In genomic region chr4:3294401-3295241, GRCh38 we compare ENCODE assay signal across 10 cellular contexts. TPM values are rescaled to one million over a fixed set of nuclear protein-coding genes. Genes with fewer than 3 reads are reported as not detected.
DNase-seq lines count a peak whose midpoint lies in the region; ATAC-seq and TF ChIP-seq lines count a peak whose summit lies in the region.
"Had no signal": no experiment of that assay in that cellular context is flagged by ENCODE, and none has a peak within 500 bp of the region (broad histone marks: within the 10 kb centered on the region; RNA-seq: fewer than 3 reads in every experiment).

No MANE protein-coding gene starts in this region.

- H3K36me3 Mint-ChIP-seq in CD8-positive, alpha-beta T cell: peaks cover 4% of the 10 kb centered on the region
- H3K36me3 Mint-ChIP-seq in glutamatergic neuron (ENCODE audit: unreplicated experiment): no peaks in the 10 kb centered on the region

- H3K27me3 ChIP-seq in CD8-positive, alpha-beta T cell (ENCODE audit: insufficient read depth, low read length): no peaks in the 10 kb centered on the region
- H3K27me3 ChIP-seq: SJSA1 had no signal

- no peak overlapping the region for H3K4me3 ChIP-seq in CD8-positive, alpha-beta T cell (ENCODE audit: low read depth, low read length)
- H3K4me3 ChIP-seq in skeletal muscle cell (ENCODE audit: low read depth, low read length): peak overlapping the region; percentile 71

- H3K9me3 Mint-ChIP-seq in CD8-positive, alpha-beta T cell: peaks cover 10% of the 10 kb centered on the region
- peaks cover 13% of the 10 kb centered on the region for H3K9me3 Mint-ChIP-seq in glutamatergic neuron (ENCODE audit: unreplicated experiment)

- H3K4me3 Mint-ChIP-seq in CD8-positive, alpha-beta T cell: peak overlapping the region; percentile 37
- H3K4me3 Mint-ChIP-seq in glutamatergic neuron (ENCODE audit: unreplicated experiment): peak overlapping the region; percentile 99

- peaks cover 15% of the 10 kb centered on the region for H3K27me3 Mint-ChIP-seq in CD8-positive, alpha-beta T cell (ENCODE audit: low read depth)
- H3K27me3 Mint-ChIP-seq in glutamatergic neuron (ENCODE audit: unreplicated experiment): peaks cover 18% of the 10 kb centered on the region

- CTCF ChIA-PET in CD8-positive, alpha-beta T cell (lab: Charles Lee): no interaction called here
- CTCF ChIA-PET in RWPE1 (lab: Yijun Ruan, JAX): interaction anchor here (0.6 kb wide), 1 partner anchor 19 kb away, joined by 3 read pairs; no protein-coding TSS in a partner anchor

- peak in 1 of 7 experiments; percentile 48 for DNase-seq in CD8-positive, alpha-beta T cell
- DNase-seq in RWPE1 (ENCODE audit: low spot score) (no peak), glutamatergic neuron (no peak), skeletal muscle cell (ENCODE audit: low read depth) (no peak), NCI-H1930 (lab: John Stamatoyannopoulos, UW) (no peak), DMS 273 treated with DMSO at 0.1 percent for 48 hours (lab: John Stamatoyannopoulos, UW) (no peak)
- DNase-seq: NCI-H226 had no signal

- no peak for ATAC-seq in CD8-positive, alpha-beta T cell
- ATAC-seq in HG03196 (IDR thresholded peaks at IDR 0.05; ENCODE audit: unreplicated experiment) (no peak), GM21526 (IDR thresholded peaks at IDR 0.05; ENCODE audit: low FRiP score, unreplicated experiment) (no peak)

- H3K36me3 ChIP-seq in CD8-positive, alpha-beta T cell (ENCODE audit: insufficient read depth, low read length): no peaks in the 10 kb centered on the region

- intact Hi-C loops in CD8-positive, alpha-beta T cell (cut with DNase I, micrococcal nuclease): loop anchor here (2.0 to 5.0 kb wide), 5 partner anchors 92 to 1052 kb away; partner anchors contain the start of genes HAUS3 (in 1 of the 2), HTT (in 1 of the 2), HTT-AS (in 1 of the 2) and LRPAP1 (in 1 of the 2)

- H3K9me3 ChIP-seq in CD8-positive, alpha-beta T cell (ENCODE audit: low read length): no peaks in the 10 kb centered on the region
- H3K9me3 ChIP-seq: SJSA1 had no signal

- H3K27ac ChIP-seq in CD8-positive, alpha-beta T cell (ENCODE audit: low read depth, low read length): no peak overlapping the region
- peak overlapping the region; percentile 92 for H3K27ac ChIP-seq in RWPE1
- H3K27ac ChIP-seq: SJSA1 had no signal

- H3K4me1 Mint-ChIP-seq in CD8-positive, alpha-beta T cell (ENCODE audit: low read depth): peaks cover 24% of the 10 kb centered on the region
- peaks cover 27% of the 10 kb centered on the region for H3K4me1 Mint-ChIP-seq in glutamatergic neuron (ENCODE audit: low read depth, unreplicated experiment)

- no peak overlapping the region for H3K27ac Mint-ChIP-seq in CD8-positive, alpha-beta T cell
- H3K27ac Mint-ChIP-seq in glutamatergic neuron (ENCODE audit: unreplicated experiment): peak overlapping the region; percentile 99

- POLR2A ChIA-PET in CD8-positive, alpha-beta T cell (lab: Charles Lee): no interaction called here
- POLR2A ChIA-PET in RWPE1 (lab: Yijun Ruan, JAX; ENCODE audit: low non-redundant PET): no interaction called here

- H3K4me1 ChIP-seq in CD8-positive, alpha-beta T cell (ENCODE audit: insufficient read depth, low read length): peaks cover 16% of the 10 kb centered on the region

- no peak for TF ChIP-seq CTCF in CD8-positive, alpha-beta T cell (IDR thresholded peaks at IDR 0.05)
- TF ChIP-seq CTCF in RWPE1 (conservative IDR thresholded peaks at IDR 0.05; ENCODE audit: low read depth) (no peak), glutamatergic neuron (IDR thresholded peaks at IDR 0.05; ENCODE audit: partially characterized antibody, unreplicated experiment) (no peak)

RNA-seq across cellular contexts. Expression of gene RGS12, which starts 1.8 kb away (rescaled TPM):
- total RNA-seq in CD8-positive, alpha-beta T cell: 1 to 10 TPM; 4.4 to 7.6 TPM
- 107 TPM for total RNA-seq in glutamatergic neuron (ENCODE audit: unreplicated experiment)

RNA-seq across cellular contexts. Expression of gene MSANTD1, which starts 45.7 kb away (rescaled TPM):
- total RNA-seq in CD8-positive, alpha-beta T cell: under 1 TPM; 0.39 to 0.76 TPM
- 2.6 TPM for total RNA-seq in glutamatergic neuron (ENCODE audit: unreplicated experiment)

Comparison
In these comparisons a context has a peak if more than half of its experiments do, and no peak if none do; other contexts are left out.
1. RNA of gene RGS12, which starts 1.8 kb away (total RNA-seq): 107 TPM in glutamatergic neuron (single experiment); 4.4 to 7.6 TPM in CD8-positive, alpha-beta T cell; every median in the first group is over 10 times any median in the second.